Comparison of ENCODE assay signal across 12 cellular contexts in genomic region chr11:120326845-120327281, GRCh38. TPM values are rescaled to one million over a fixed set of nuclear protein-coding genes. Genes with fewer than 3 reads are reported as not detected.
DNase-seq lines count a peak whose midpoint lies in the region; ATAC-seq, FAIRE-seq and TF ChIP-seq lines count a peak whose summit lies in the region.
"Had no signal": no experiment of that assay in that cellular context is flagged by ENCODE, and none has a peak within 500 bp of the region (broad histone marks: within the 10 kb centered on the region; RNA-seq: fewer than 3 reads in every experiment).

No MANE protein-coding gene starts in this region.

- H3K36me3 ChIP-seq in BE2C (peaks cover 12% of the 10 kb centered on the region; the same call in 1 of the 2 replicates), KMS-11 (ENCODE audit: insufficient read depth) (no peaks in the 10 kb centered on the region), GM12878 (ENCODE audit: control insufficient read depth in 2 of 2, insufficient read depth in 2 of 2, low read length in 1 of 2) (no peaks in the 10 kb centered on the region), sigmoid colon (peaks cover 0 to 17% (median 0%) of the 10 kb centered on the region in 4 donors)

- DNase-seq in BE2C (no peak), GM12878 (ENCODE audit: low read depth, low spot score) (no peak), myocyte (ENCODE audit: low read depth) (peak; percentile 69), NCI-H510A (lab: John Stamatoyannopoulos, UW) (no peak), sigmoid colon (no peak)
- DNase-seq: activated B cell treated with CpG ODN at 0.5 μM for 24 hours, DMS153, NCI-H774, substantia nigra had no signal

- no peak for FAIRE-seq in GM12878 (lab: Jason Lieb, UNC)

- POLR2A ChIA-PET in GM12878 (lab: Charles Lee), result interaction anchor here (1.0 to 1.7 kb wide), 7 partner anchors 9 to 73 kb away, joined by 3 to 8 read pairs (median 4); partner anchors contain the start of gene ARHGEF12

- H3K4me2 ChIP-seq in KMS-11, result peak overlapping the region; percentile 94
- peak overlapping the region; percentile 87; the same call in 1 of the 2 replicates for H3K4me2 ChIP-seq in GM12878 (ENCODE audit: control insufficient read depth, insufficient read depth)

- ATAC-seq in GM12878 (peak; percentile 9; the same call in 2 of the 3 replicates), HG03196 (IDR thresholded peaks at IDR 0.05; ENCODE audit: unreplicated experiment) (no peak), HG03025 (IDR thresholded peaks at IDR 0.05; ENCODE audit: low FRiP score, unreplicated experiment) (no peak)

- intact Hi-C loops in GM12878 (cut with micrococcal nuclease; ENCODE audit: unreplicated experiment) (no loop called here), sigmoid colon (cut with DNase I) (no loop called here)

- no peak overlapping the region for H2AFZ ChIP-seq in KMS-11 (ENCODE audit: low read depth)
- no peak overlapping the region for H2AFZ ChIP-seq in GM12878 (ENCODE audit: control insufficient read depth, low read depth, low read length)

- SMC1A ChIA-PET in GM12878 (lab: Charles Lee; ENCODE audit: uncharacterized antibody, unreplicated experiment), result interaction anchor here (1.0 to 3.1 kb wide), 15 partner anchors 8 to 571 kb away, joined by 3 to 15 read pairs (median 5); no protein-coding TSS in a partner anchor

- H4K20me1 ChIP-seq in KMS-11 (ENCODE audit: insufficient read depth) (no peaks in the 10 kb centered on the region), GM12878 (ENCODE audit: control insufficient read depth, insufficient read depth) (no peaks in the 10 kb centered on the region)

- no peak for TF ChIP-seq POLR2A in GM12878 (IDR thresholded peaks at IDR 0.05; ENCODE audit: low read depth, low read length)
- no peak for TF ChIP-seq POLR2A in sigmoid colon (IDR thresholded peaks at IDR 0.05)

- no peak for TF ChIP-seq CTCF in BE2C (IDR thresholded peaks at IDR 0.05; ENCODE audit: low read depth, low read length)
- no peak for TF ChIP-seq CTCF in KMS-11 (conservative IDR thresholded peaks at IDR 0.05; ENCODE audit: low read depth, low read length)
- no peak for TF ChIP-seq CTCF in GM12878 (IDR thresholded peaks at IDR 0.05 in 2 of 3, conservative IDR thresholded peaks at IDR 0.05 in 1 of 3; ENCODE audit: control insufficient read depth in 2 of 3, extremely low read depth in 1 of 3, insufficient read depth in 1 of 3, low read depth in 3 of 3, low read length in 3 of 3)
- TF ChIP-seq CTCF in sigmoid colon (IDR thresholded peaks at IDR 0.05), result no peak

- H3K4me1 ChIP-seq in BE2C (peaks cover 14% of the 10 kb centered on the region; the same call in 1 of the 2 replicates), KMS-11 (ENCODE audit: low read depth, poor library complexity, severe bottlenecking) (peaks cover 51% of the 10 kb centered on the region), GM12878 (ENCODE audit: control insufficient read depth, insufficient read depth, low read length) (no peaks in the 10 kb centered on the region), sigmoid colon (peaks cover 0 to 26% (median 16%) of the 10 kb centered on the region in 4 donors)

- H3K9ac ChIP-seq in KMS-11 (peak overlapping the region; percentile 81; the same call in 1 of the 2 replicates), GM12878 (ENCODE audit: control insufficient read depth, insufficient read depth, low read length) (no peak overlapping the region)

- H3K9me3 ChIP-seq in BE2C, result no peaks in the 10 kb centered on the region
- no peaks in the 10 kb centered on the region; the same call in 2 of the 3 replicates for H3K9me3 ChIP-seq in GM12878 (replicated peaks; ENCODE audit: control insufficient read depth, insufficient read depth, low read length)
- H3K9me3 ChIP-seq in sigmoid colon, result no peaks in the 10 kb centered on the region

- WGBS in GM12878 (ENCODE audit: insufficient coverage, insufficient replicate concordance, low lambda C conversion rate, missing lambda C conversion rate), result 26% methylated on average over 4 of the region's 4 CpGs
- 7 to 23% methylated on average over 4 of the region's 4 CpGs for WGBS in sigmoid colon, 2 donors

- H3K4me3 ChIP-seq in BE2C (ENCODE audit: low read depth, low read length), result 0 out of 2 replicates have a peak overlapping the region, but pooled peaks have one; percentile 83
- H3K4me3 ChIP-seq in KMS-11 (IDR thresholded peaks at IDR 0.05; ENCODE audit: insufficient read depth, low read depth, low read length), result no peak overlapping the region
- H3K4me3 ChIP-seq in GM12878, result peak overlapping the region; percentile 72; the same call in 1 of the 2 replicates
- no peak overlapping the region for H3K4me3 ChIP-seq in sigmoid colon

- TF ChIP-seq EP300 in GM12878 (IDR thresholded peaks at IDR 0.05; ENCODE audit: borderline replicate concordance in 1 of 2, control insufficient read depth in 1 of 2, low read depth in 2 of 2, low read length in 2 of 2) (0 out of 4 replicates have a peak, but pooled peaks of 1 of the 2 experiments have one; percentile 50), sigmoid colon (IDR thresholded peaks at IDR 0.05) (no peak)

- in situ Hi-C loops in GM12878 (cut with MboI), result no loop called here

- no peak for TF ChIP-seq RAD21 in GM12878 (IDR thresholded peaks at IDR 0.05; ENCODE audit: insufficient read depth, low read depth, low read length)

- H3K27ac ChIP-seq in KMS-11 (peak overlapping the region; percentile 93), GM12878 (ENCODE audit: control insufficient read depth, insufficient read depth) (peak overlapping the region; percentile 1; the same call in 1 of the 2 replicates), sigmoid colon (peak overlapping the region in 1 of 4 donors; percentile 88)

- H3K79me2 ChIP-seq in KMS-11 (ENCODE audit: insufficient read depth, low read depth), result peaks cover 28% of the 10 kb centered on the region; the same call in 1 of the 2 replicates
- no peaks in the 10 kb centered on the region for H3K79me2 ChIP-seq in GM12878 (ENCODE audit: control insufficient read depth, insufficient read depth, low read length)

- RAD21 ChIA-PET in GM12878 (lab: Charles Lee; ENCODE audit: unreplicated experiment), result interaction anchor here (0.7 to 1.7 kb wide), 8 partner anchors 8 to 358 kb away, joined by 3 to 5 read pairs (median 4); no protein-coding TSS in a partner anchor

- BruUV-seq in GM12878 (replicated peaks; lab: Mats Ljungman, UMichigan), result no TSS peak

- CTCF ChIA-PET in GM12878 (lab: Yijun Ruan, JAX), result interaction anchor here (0.8 to 3.1 kb wide), 10 partner anchors 9 to 161 kb away, joined by 3 to 25 read pairs (median 3); partner anchors contain the start of gene ARHGEF12

- H3K27me3 ChIP-seq in BE2C, result no peaks in the 10 kb centered on the region
- no peaks in the 10 kb centered on the region for H3K27me3 ChIP-seq in KMS-11 (ENCODE audit: insufficient read depth, low read depth)
- H3K27me3 ChIP-seq in GM12878 (replicated peaks in 1 of 2; ENCODE audit: control insufficient read depth in 2 of 2, insufficient read depth in 2 of 2, low read length in 1 of 2), result no peaks in the 10 kb centered on the region; a peak in 2 of 4 replicates
- H3K27me3 ChIP-seq in sigmoid colon, result no peaks in the 10 kb centered on the region

RNA-seq across cellular contexts. Expression of gene TLCD5, which starts 1.8 kb away (rescaled TPM):
- polyA plus RNA-seq in BE2C (2012; ENCODE audit: insufficient read depth, insufficient read length, low read depth), result 15.4 TPM
- 49.4 and 51.2 TPM in 2 replicates for total RNA-seq in GM12878 (2013; cell fraction: nucleolus; rRNA removed)
- 2.6 and 3.7 TPM in 2 replicates for total RNA-seq in GM12878 (2014; rRNA removed)
- total RNA-seq in GM12878 (2014; rRNA removed; fragmentation: Illumina TruSeq; extraction: Trizol), result 3.0 and 3.1 TPM in 2 replicates
- total RNA-seq in GM12878 (2021), result 3.1 and 3.5 TPM in 2 replicates
- polyA plus RNA-seq in GM12878 (2011; ENCODE audit: low read depth), result 1.00 TPM
- polyA plus RNA-seq in GM12878 (2011; rRNA removed), result 13.3 and 15.7 TPM in 2 replicates
- 10.3 and 11.1 TPM in 2 replicates for polyA plus RNA-seq in GM12878 (2011; cell fraction: cytosol; rRNA removed)
- 17.1 and 18.5 TPM in 2 replicates for polyA plus RNA-seq in GM12878 (2011; cell fraction: nucleus; rRNA removed)
- polyA plus RNA-seq in GM12878 (2012), result 0.79 and 1.0 TPM in 2 replicates
- polyA plus RNA-seq in GM12878 (2014; fragmentation: Illumina TruSeq; extraction: Trizol), result 3.2 and 4.7 TPM in 2 replicates
- polyA plus RNA-seq in GM12878 (2014; fragmentation: Nextera tagmentation; extraction: Ambion mirVana), result 1 to 10 TPM; 2.4 to 3.1 TPM
- polyA plus RNA-seq in GM12878 (2014; rRNA removed), result 4.6 and 5.6 TPM in 2 replicates
- polyA plus RNA-seq in GM12878 (2016; fragmentation: Nextera tagmentation; extraction: Ambion mirVana), result 1 to 10 TPM; 2.8 to 4.4 TPM
- 10.8 and 12.8 TPM in 2 replicates for polyA minus RNA-seq in GM12878 (2011; rRNA and poly(A)+ RNA removed)
- 2.4 and 3.4 TPM in 2 replicates for polyA minus RNA-seq in GM12878 (2011; cell fraction: cytosol; rRNA and poly(A)+ RNA removed)
- polyA minus RNA-seq in GM12878 (2011; cell fraction: nucleus; rRNA and poly(A)+ RNA removed), result 4.1 and 7.5 TPM in 2 replicates
- 17.7 and 24.2 TPM in 2 replicates for total RNA-seq in myocyte
- 11.5 TPM for polyA plus RNA-seq in myocyte (2012)
- 1 to 10 TPM; 3.3 to 7.2 (median 4.4) TPM for total RNA-seq in sigmoid colon
- polyA plus RNA-seq in sigmoid colon, result 1 to 10 TPM in 1 of 3 donors, under 1 TPM in 1, not detected in 1; 0.60 to 1.1 TPM

RNA-seq across cellular contexts. Expression of gene ARHGEF12, which starts 9.3 kb away (rescaled TPM):
- 37.0 TPM for polyA plus RNA-seq in BE2C (2012; ENCODE audit: insufficient read depth, insufficient read length, low read depth)
- total RNA-seq in GM12878 (2013; cell fraction: nucleolus; rRNA removed), result 183 and 194 TPM in 2 replicates
- total RNA-seq in GM12878 (2014; rRNA removed) (24.0 and 28.5 TPM in 2 replicates), GM12878 (2014; rRNA removed; fragmentation: Illumina TruSeq; extraction: Trizol) (39.4 and 39.5 TPM in 2 replicates), GM12878 (2021) (36.5 and 40.8 TPM in 2 replicates), myocyte (85.1 and 85.6 TPM in 2 replicates), sigmoid colon (100 to 1,000 TPM in 2 of 4 donors, 10 to 100 TPM in 2; 80.5 to 129 (median 94.8) TPM)
- 10.0 TPM for polyA plus RNA-seq in GM12878 (2011; ENCODE audit: low read depth)
- polyA plus RNA-seq in GM12878 (2011; rRNA removed) (23.9 and 28.4 TPM in 2 replicates), GM12878 (2014; fragmentation: Illumina TruSeq; extraction: Trizol) (30.3 and 35.0 TPM in 2 replicates), GM12878 (2014; fragmentation: Nextera tagmentation; extraction: Ambion mirVana) (1 to 10 TPM; 2.7 to 3.6 TPM), GM12878 (2014; rRNA removed) (15.8 and 17.9 TPM in 2 replicates), GM12878 (2016; fragmentation: Nextera tagmentation; extraction: Ambion mirVana) (10 to 100 TPM; 14.8 to 14.9 TPM), sigmoid colon (10 to 100 TPM; 18.6 to 25.2 (median 22.8) TPM)
- polyA plus RNA-seq in GM12878 (2011; cell fraction: cytosol; rRNA removed), result 13.8 and 16.1 TPM in 2 replicates
- 20.5 and 29.4 TPM in 2 replicates for polyA plus RNA-seq in GM12878 (2011; cell fraction: nucleus; rRNA removed)
- 10.0 and 11.7 TPM in 2 replicates for polyA plus RNA-seq in GM12878 (2012)
- 74.0 and 93.3 TPM in 2 replicates for polyA minus RNA-seq in GM12878 (2011; rRNA and poly(A)+ RNA removed)
- 28.7 and 33.9 TPM in 2 replicates for polyA minus RNA-seq in GM12878 (2011; cell fraction: cytosol; rRNA and poly(A)+ RNA removed)
- polyA minus RNA-seq in GM12878 (2011; cell fraction: nucleus; rRNA and poly(A)+ RNA removed), result 42.0 and 81.6 TPM in 2 replicates
- 32.7 TPM for polyA plus RNA-seq in myocyte (2012)

Comparison
In these comparisons a context has a peak if more than half of its experiments do, and no peak if none do; other contexts are left out.
1. H3K4me3 ChIP-seq: peak in BE2C (single experiment) and GM12878 (single experiment); none in KMS-11 (single experiment) and sigmoid colon (0 of 4).